1 cellular context compared by ENCODE assay signal in the genomic region with DNA sequence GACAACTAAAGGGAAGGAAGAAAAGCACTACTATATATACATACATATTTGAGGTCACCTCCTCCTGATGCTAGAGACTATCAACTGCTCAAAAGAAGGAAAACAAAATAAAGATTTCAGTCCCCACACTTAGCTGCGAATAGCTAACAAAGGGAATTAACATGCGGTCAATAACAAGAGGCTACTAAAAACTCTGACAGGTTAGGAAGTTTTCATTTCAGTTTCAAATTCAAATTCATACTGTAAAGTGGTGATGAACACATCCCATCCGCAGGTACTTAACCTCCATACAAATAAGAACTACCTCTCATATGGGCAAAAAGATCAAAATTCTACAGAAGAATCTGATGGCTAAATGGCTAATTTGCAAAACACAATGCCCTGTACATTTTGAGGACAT.
TF ChIP-seq lines count a peak whose summit lies in the region.

No MANE protein-coding gene starts in this region.

TF ChIP-seq in GM23338, 12 proteins besides CTCF, POLR2A, EP300 and RAD21:
- TF ChIP-seq, protein P1, sequence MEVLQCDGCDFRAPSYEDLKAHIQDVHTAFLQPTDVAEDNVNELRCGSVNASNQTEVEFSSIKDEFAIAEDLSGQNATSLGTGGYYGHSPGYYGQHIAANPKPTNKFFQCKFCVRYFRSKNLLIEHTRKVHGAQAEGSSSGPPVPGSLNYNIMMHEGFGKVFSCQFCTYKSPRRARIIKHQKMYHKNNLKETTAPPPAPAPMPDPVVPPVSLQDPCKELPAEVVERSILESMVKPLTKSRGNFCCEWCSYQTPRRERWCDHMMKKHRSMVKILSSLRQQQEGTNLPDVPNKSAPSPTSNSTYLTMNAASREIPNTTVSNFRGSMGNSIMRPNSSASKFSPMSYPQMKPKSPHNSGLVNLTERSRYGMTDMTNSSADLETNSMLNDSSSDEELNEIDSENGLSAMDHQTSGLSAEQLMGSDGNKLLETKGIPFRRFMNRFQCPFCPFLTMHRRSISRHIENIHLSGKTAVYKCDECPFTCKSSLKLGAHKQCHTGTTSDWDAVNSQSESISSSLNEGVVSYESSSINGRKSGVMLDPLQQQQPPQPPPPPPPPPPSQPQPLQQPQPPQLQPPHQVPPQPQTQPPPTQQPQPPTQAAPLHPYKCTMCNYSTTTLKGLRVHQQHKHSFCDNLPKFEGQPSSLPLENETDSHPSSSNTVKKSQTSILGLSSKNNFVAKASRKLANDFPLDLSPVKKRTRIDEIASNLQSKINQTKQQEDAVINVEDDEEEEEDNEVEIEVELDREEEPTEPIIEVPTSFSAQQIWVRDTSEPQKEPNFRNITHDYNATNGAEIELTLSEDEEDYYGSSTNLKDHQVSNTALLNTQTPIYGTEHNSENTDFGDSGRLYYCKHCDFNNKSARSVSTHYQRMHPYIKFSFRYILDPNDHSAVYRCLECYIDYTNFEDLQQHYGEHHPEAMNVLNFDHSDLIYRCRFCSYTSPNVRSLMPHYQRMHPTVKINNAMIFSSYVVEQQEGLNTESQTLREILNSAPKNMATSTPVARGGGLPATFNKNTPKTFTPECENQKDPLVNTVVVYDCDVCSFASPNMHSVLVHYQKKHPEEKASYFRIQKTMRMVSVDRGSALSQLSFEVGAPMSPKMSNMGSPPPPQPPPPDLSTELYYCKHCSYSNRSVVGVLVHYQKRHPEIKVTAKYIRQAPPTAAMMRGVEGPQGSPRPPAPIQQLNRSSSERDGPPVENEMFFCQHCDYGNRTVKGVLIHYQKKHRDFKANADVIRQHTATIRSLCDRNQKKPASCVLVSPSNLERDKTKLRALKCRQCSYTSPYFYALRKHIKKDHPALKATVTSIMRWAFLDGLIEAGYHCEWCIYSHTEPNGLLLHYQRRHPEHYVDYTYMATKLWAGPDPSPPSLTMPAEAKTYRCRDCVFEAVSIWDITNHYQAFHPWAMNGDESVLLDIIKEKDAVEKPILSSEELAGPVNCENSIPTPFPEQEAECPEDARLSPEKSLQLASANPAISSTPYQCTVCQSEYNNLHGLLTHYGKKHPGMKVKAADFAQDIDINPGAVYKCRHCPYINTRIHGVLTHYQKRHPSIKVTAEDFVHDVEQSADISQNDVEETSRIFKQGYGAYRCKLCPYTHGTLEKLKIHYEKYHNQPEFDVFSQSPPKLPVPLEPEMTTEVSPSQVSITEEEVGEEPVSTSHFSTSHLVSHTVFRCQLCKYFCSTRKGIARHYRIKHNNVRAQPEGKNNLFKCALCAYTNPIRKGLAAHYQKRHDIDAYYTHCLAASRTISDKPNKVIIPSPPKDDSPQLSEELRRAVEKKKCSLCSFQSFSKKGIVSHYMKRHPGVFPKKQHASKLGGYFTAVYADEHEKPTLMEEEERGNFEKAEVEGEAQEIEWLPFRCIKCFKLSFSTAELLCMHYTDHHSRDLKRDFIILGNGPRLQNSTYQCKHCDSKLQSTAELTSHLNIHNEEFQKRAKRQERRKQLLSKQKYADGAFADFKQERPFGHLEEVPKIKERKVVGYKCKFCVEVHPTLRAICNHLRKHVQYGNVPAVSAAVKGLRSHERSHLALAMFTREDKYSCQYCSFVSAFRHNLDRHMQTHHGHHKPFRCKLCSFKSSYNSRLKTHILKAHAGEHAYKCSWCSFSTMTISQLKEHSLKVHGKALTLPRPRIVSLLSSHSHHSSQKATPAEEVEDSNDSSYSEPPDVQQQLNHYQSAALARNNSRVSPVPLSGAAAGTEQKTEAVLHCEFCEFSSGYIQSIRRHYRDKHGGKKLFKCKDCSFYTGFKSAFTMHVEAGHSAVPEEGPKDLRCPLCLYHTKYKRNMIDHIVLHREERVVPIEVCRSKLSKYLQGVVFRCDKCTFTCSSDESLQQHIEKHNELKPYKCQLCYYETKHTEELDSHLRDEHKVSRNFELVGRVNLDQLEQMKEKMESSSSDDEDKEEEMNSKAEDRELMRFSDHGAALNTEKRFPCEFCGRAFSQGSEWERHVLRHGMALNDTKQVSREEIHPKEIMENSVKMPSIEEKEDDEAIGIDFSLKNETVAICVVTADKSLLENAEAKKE (CRISPR knock-in tag; IDR thresholded peaks at IDR 0.05) = no peak
- TF ChIP-seq ZNF331 (CRISPR knock-in tag; IDR thresholded peaks at IDR 0.05; ENCODE audit: low read depth) (no peak), EZH2phosphoT487 (IDR thresholded peaks at IDR 0.05; ENCODE audit: unreplicated experiment) (no peak), POLR2AphosphoS5 (IDR thresholded peaks at IDR 0.05; ENCODE audit: low read depth) (no peak), ZNF114 (CRISPR knock-in tag; IDR thresholded peaks at IDR 0.05) (no peak), STAT1 (IDR thresholded peaks at IDR 0.05; ENCODE audit: unreplicated experiment) (no peak), JUNB (IDR thresholded peaks at IDR 0.05; ENCODE audit: unreplicated experiment) (no peak), NANOG (IDR thresholded peaks at IDR 0.05; ENCODE audit: borderline replicate concordance) (no peak), CREB1 (CRISPR knock-in tag; IDR thresholded peaks at IDR 0.05; ENCODE audit: low read depth) (no peak), EZH2 (IDR thresholded peaks at IDR 0.05; ENCODE audit: low read depth, unreplicated experiment) (no peak)
- TF ChIP-seq, protein P2, sequence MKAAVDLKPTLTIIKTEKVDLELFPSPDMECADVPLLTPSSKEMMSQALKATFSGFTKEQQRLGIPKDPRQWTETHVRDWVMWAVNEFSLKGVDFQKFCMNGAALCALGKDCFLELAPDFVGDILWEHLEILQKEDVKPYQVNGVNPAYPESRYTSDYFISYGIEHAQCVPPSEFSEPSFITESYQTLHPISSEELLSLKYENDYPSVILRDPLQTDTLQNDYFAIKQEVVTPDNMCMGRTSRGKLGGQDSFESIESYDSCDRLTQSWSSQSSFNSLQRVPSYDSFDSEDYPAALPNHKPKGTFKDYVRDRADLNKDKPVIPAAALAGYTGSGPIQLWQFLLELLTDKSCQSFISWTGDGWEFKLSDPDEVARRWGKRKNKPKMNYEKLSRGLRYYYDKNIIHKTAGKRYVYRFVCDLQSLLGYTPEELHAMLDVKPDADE (IDR thresholded peaks at IDR 0.05) = no peak
- TF ChIP-seq, protein P3, sequence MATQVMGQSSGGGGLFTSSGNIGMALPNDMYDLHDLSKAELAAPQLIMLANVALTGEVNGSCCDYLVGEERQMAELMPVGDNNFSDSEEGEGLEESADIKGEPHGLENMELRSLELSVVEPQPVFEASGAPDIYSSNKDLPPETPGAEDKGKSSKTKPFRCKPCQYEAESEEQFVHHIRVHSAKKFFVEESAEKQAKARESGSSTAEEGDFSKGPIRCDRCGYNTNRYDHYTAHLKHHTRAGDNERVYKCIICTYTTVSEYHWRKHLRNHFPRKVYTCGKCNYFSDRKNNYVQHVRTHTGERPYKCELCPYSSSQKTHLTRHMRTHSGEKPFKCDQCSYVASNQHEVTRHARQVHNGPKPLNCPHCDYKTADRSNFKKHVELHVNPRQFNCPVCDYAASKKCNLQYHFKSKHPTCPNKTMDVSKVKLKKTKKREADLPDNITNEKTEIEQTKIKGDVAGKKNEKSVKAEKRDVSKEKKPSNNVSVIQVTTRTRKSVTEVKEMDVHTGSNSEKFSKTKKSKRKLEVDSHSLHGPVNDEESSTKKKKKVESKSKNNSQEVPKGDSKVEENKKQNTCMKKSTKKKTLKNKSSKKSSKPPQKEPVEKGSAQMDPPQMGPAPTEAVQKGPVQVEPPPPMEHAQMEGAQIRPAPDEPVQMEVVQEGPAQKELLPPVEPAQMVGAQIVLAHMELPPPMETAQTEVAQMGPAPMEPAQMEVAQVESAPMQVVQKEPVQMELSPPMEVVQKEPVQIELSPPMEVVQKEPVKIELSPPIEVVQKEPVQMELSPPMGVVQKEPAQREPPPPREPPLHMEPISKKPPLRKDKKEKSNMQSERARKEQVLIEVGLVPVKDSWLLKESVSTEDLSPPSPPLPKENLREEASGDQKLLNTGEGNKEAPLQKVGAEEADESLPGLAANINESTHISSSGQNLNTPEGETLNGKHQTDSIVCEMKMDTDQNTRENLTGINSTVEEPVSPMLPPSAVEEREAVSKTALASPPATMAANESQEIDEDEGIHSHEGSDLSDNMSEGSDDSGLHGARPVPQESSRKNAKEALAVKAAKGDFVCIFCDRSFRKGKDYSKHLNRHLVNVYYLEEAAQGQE (IDR thresholded peaks at IDR 0.05; ENCODE audit: unreplicated experiment) = no peak
